In the genomic region with DNA sequence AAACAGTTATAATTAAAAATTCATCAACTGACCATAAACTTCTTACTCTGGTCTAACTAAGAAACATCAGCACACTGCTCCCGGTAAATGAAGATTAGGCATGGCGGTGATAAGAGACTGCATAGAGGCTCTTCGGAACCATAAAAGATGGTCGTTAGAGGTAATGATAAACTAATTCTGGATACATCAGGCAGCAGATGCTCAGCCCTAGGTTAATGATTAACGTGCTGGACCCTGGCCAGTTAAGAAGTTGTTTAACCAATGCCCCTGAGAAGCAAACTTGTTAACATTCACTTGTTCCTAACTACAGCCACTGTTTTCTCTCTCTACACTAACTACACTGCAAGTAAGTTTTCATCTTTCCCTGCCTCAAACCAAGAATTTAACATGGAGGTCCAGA, we compare ENCODE assay signal across 16 cellular contexts.
DNase-seq lines count a peak whose midpoint lies in the region; ATAC-seq, FAIRE-seq and TF ChIP-seq lines count a peak whose summit lies in the region.
"Had no signal": no experiment of that assay in that cellular context is flagged by ENCODE, and none has a peak within 500 bp of the region (broad histone marks: within the 10 kb centered on the region; RNA-seq: fewer than 3 reads in every experiment).

No MANE protein-coding gene starts in this region.

- POLR2A ChIA-PET in A549 (lab: Yijun Ruan, JAX) (no interaction called here), SK-N-SH (lab: Yijun Ruan, JAX) (no interaction called here)

- H3K27ac ChIP-seq in A549 (no peak overlapping the region), esophagus muscularis mucosa (replicated peaks in 1 of 4) (peak overlapping the region; percentile 86 to 88 (median 87)), mucosa of rectum (ENCODE audit: low read depth in 2 of 2, low read length in 2 of 2) (peak overlapping the region; percentile 10 to 66), SK-N-SH (ENCODE audit: low read depth in 2 of 2, low read length in 1 of 2) (no peak overlapping the region)
- H3K27ac ChIP-seq: RWPE1 had no signal

- TF ChIP-seq RAD21 in A549 (conservative IDR thresholded peaks at IDR 0.05 in 1 of 2, IDR thresholded peaks at IDR 0.05 in 1 of 2) (no peak), SK-N-SH (IDR thresholded peaks at IDR 0.05; ENCODE audit: low read length) (no peak)

- intact Hi-C loops in esophagus muscularis mucosa (cut with DNase I): loop anchor here (5.0 kb wide), 2 partner anchors 89 to 294 kb away; no protein-coding TSS in a partner anchor

- CTCF ChIA-PET in A549 (lab: Yijun Ruan, JAX): interaction anchor here (1.2 to 1.9 kb wide), 2 partner anchors 11 to 33 kb away, joined by 3 to 7 read pairs; no protein-coding TSS in a partner anchor
- CTCF ChIA-PET in SK-N-SH (lab: Yijun Ruan, JAX): interaction anchor here (1.4 to 3.3 kb wide), 3 partner anchors 11 to 335 kb away, joined by 3 to 13 read pairs (median 11); no protein-coding TSS in a partner anchor

- H3K4me1 ChIP-seq in A549: 0 out of 3 replicates have a peak, but pooled peaks cover 3% of the 10 kb centered on the region
- H3K4me1 ChIP-seq in esophagus muscularis mucosa: peaks cover 55 to 99% (median 96%) of the 10 kb centered on the region in 4 donors
- H3K4me1 ChIP-seq in mucosa of rectum (ENCODE audit: control insufficient read depth in 2 of 2, insufficient read depth in 2 of 2, low read length in 2 of 2): peaks cover 35 to 37% of the 10 kb centered on the region in 2 donors
- peaks cover 9 to 10% of the 10 kb centered on the region in 2 experiments for H3K4me1 ChIP-seq in SK-N-SH (ENCODE audit: control insufficient read depth in 1 of 2, insufficient read depth in 2 of 2, low read depth in 1 of 2, low read length in 1 of 2)

- FAIRE-seq in A549 (lab: Jason Lieb, UNC): no peak
- FAIRE-seq: frontal cortex had no signal

- no peak for TF ChIP-seq POLR2A in A549 (IDR thresholded peaks at IDR 0.05; ENCODE audit: low read length)
- no peak for TF ChIP-seq POLR2A in esophagus muscularis mucosa (IDR thresholded peaks at IDR 0.05; ENCODE audit: low read depth)

- no peaks in the 10 kb centered on the region for H3K9me2 ChIP-seq in SK-N-SH

- H3K4me2 ChIP-seq in A549: 0 out of 3 replicates have a peak overlapping the region, but pooled peaks have one; percentile 10
- H3K4me2 ChIP-seq in SK-N-SH: no peak overlapping the region

- no peaks in the 10 kb centered on the region for H3K27me3 ChIP-seq in esophagus muscularis mucosa
- H3K27me3 ChIP-seq in mucosa of rectum (ENCODE audit: control insufficient read depth in 2 of 2, insufficient read depth in 2 of 2, low read length in 2 of 2): no peaks in the 10 kb centered on the region
- H3K27me3 ChIP-seq in SK-N-SH (ENCODE audit: insufficient read depth): no peaks in the 10 kb centered on the region

- no peak overlapping the region for H3K9ac ChIP-seq in mucosa of rectum (ENCODE audit: low read depth in 1 of 2, low read length in 2 of 2)
- H3K9ac ChIP-seq in SK-N-SH: no peak overlapping the region

- DNase-seq in A549 (ENCODE audit: low read depth in 1 of 2, low spot score in 1 of 2): peak in 1 of 2 experiments; percentile 18
- peak; percentile 81 to 89 for DNase-seq in NCI-H526 (lab: John Stamatoyannopoulos, UW)
- peak; percentile 62 for DNase-seq in esophagus muscularis mucosa (ENCODE audit: extremely low spot score)
- no peak for DNase-seq in SK-N-SH
- DNase-seq in activated effector memory CD4-positive, alpha-beta T cell treated with Interleukin-2 at 50 U/mL for 16 hours: no peak
- no peak for DNase-seq in retina
- DNase-seq in NK-92 treated with Interleukin-12 subunit alpha and Interleukin-12 subunit beta, amount 100 ng/mL, for 24 hours (lab: John Stamatoyannopoulos, UW): no peak
- DNase-seq: activated CD4-positive, alpha-beta T cell treated with anti-CD3 and anti-CD28 coated beads for 1 hour; COR-L47; NCI-H187; NCI-H524; posterior cingulate gyrus had no signal

- H3K36me3 ChIP-seq in esophagus muscularis mucosa (no peaks in the 10 kb centered on the region), mucosa of rectum (ENCODE audit: control insufficient read depth in 2 of 2, insufficient read depth in 2 of 2, low read length in 2 of 2) (no peaks in the 10 kb centered on the region), SK-N-SH (replicated peaks in 1 of 2; ENCODE audit: control insufficient read depth in 1 of 2, insufficient read depth in 2 of 2, low read length in 1 of 2) (no peaks in the 10 kb centered on the region)

- H2AFZ ChIP-seq in SK-N-SH (ENCODE audit: low read depth): no peak overlapping the region

- TF ChIP-seq EP300 in A549 (IDR thresholded peaks at IDR 0.05) (no peak), esophagus muscularis mucosa (IDR thresholded peaks at IDR 0.05) (no peak), SK-N-SH (IDR thresholded peaks at IDR 0.05; ENCODE audit: borderline replicate concordance in 1 of 2, low read depth in 1 of 2, low read length in 1 of 2) (no peak)

- WGBS in A549 (ENCODE audit: missing lambda C conversion rate): 34% methylated on average over 5 of the region's 5 CpGs
- WGBS in esophagus muscularis mucosa: 59% methylated on average over 5 of the region's 5 CpGs
- WGBS in SK-N-SH (ENCODE audit: low lambda C conversion rate): 76% methylated on average over 5 of the region's 5 CpGs

- no peak for TF ChIP-seq CTCF in A549 (IDR thresholded peaks at IDR 0.05)
- TF ChIP-seq CTCF in esophagus muscularis mucosa (IDR thresholded peaks at IDR 0.05): no peak
- TF ChIP-seq CTCF in SK-N-SH (IDR thresholded peaks at IDR 0.05): no peak

- ATAC-seq in A549: no peak
- ATAC-seq: activated naive CD4-positive, alpha-beta T cell treated with anti-CD3 and anti-CD28 coated beads, Interleukin-2, amount 50 U/mL, for 72 hours had no signal

- H3K9me3 ChIP-seq in A549 (no peaks in the 10 kb centered on the region), esophagus muscularis mucosa (no peaks in the 10 kb centered on the region), mucosa of rectum (ENCODE audit: control insufficient read depth in 2 of 2, low read length in 2 of 2) (no peaks in the 10 kb centered on the region), SK-N-SH (no peaks in the 10 kb centered on the region)

- no peaks in the 10 kb centered on the region for H3F3A ChIP-seq in SK-N-SH (replicated peaks; ENCODE audit: insufficient read depth)

- H3K4me3 ChIP-seq in A549 (no peak overlapping the region), esophagus muscularis mucosa (peak overlapping the region in 1 of 4 donors; percentile 13), mucosa of rectum (ENCODE audit: low read length in 2 of 2) (peak overlapping the region in 1 of 2 donors; percentile 5), SK-N-SH (ENCODE audit: low read depth in 2 of 2, low read length in 1 of 2) (no peak overlapping the region)

- no peaks in the 10 kb centered on the region; the same call in 1 of the 2 replicates for H4K20me1 ChIP-seq in SK-N-SH (ENCODE audit: insufficient read depth)

- H3K79me2 ChIP-seq in SK-N-SH (ENCODE audit: insufficient read depth): peaks cover 68% of the 10 kb centered on the region

TF ChIP-seq in A549, 52 proteins besides CTCF, POLR2A, EP300 and RAD21 (continues in another document):
- TF ChIP-seq JUN (IDR thresholded peaks at IDR 0.05) (no peak), HEYL (CRISPR knock-in tag; IDR thresholded peaks at IDR 0.05) (no peak), NPAS2 (CRISPR knock-in tag; IDR thresholded peaks at IDR 0.05; ENCODE audit: borderline replicate concordance) (no peak), ESRRA (IDR thresholded peaks at IDR 0.05; ENCODE audit: borderline replicate concordance, low read length) (no peak), FOSB (CRISPR knock-in tag; IDR thresholded peaks at IDR 0.05) (no peak), CBX2 (IDR thresholded peaks at IDR 0.05; ENCODE audit: borderline replicate concordance, low read depth) (no peak), HOXA7 (CRISPR knock-in tag; IDR thresholded peaks at IDR 0.05) (no peak), MYC (IDR thresholded peaks at IDR 0.05; ENCODE audit: borderline replicate concordance, low read length) (no peak), CEBPB (IDR thresholded peaks at IDR 0.05) (no peak), FOSL2 (IDR thresholded peaks at IDR 0.05) (no peak), FOSL2 (CRISPR knock-in tag; IDR thresholded peaks at IDR 0.05) (no peak), KDM5A (IDR thresholded peaks at IDR 0.05) (no peak), HDAC2 (IDR thresholded peaks at IDR 0.05) (no peak)
- TF ChIP-seq, protein P1, sequence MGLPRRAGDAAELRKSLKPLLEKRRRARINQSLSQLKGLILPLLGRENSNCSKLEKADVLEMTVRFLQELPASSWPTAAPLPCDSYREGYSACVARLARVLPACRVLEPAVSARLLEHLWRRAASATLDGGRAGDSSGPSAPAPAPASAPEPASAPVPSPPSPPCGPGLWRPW (IDR thresholded peaks at IDR 0.05): no peak
- TF ChIP-seq, protein P2, sequence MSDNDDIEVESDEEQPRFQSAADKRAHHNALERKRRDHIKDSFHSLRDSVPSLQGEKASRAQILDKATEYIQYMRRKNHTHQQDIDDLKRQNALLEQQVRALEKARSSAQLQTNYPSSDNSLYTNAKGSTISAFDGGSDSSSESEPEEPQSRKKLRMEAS (IDR thresholded peaks at IDR 0.05): no peak

TF ChIP-seq in SK-N-SH, 30 proteins besides CTCF, POLR2A, EP300 and RAD21:
- TF ChIP-seq NFIC (IDR thresholded peaks at IDR 0.05; ENCODE audit: borderline replicate concordance) (no peak), GATA2 (CRISPR knock-in tag; IDR thresholded peaks at IDR 0.05) (no peak)

Comparison
In these comparisons a context has a peak if more than half of its experiments do, and no peak if none do; other contexts are left out.
1. DNase-seq: peak in NCI-H526 (2 of 2) and esophagus muscularis mucosa (single experiment); none in SK-N-SH (single experiment), activated effector memory CD4-positive, alpha-beta T cell treated with Interleukin-2 at 50 U/mL for 16 hours (single experiment), retina (single experiment) and NK-92 treated with Interleukin-12 subunit alpha and Interleukin-12 subunit beta, amount 100 ng/mL, for 24 hours (single experiment).
2. H3K27ac ChIP-seq: peak in esophagus muscularis mucosa (4 of 4) and mucosa of rectum (2 of 2); none in A549 (0 of 2) and SK-N-SH (0 of 2).